Comparison of ENCODE assay signal across 9 cellular contexts in the genomic region with DNA sequence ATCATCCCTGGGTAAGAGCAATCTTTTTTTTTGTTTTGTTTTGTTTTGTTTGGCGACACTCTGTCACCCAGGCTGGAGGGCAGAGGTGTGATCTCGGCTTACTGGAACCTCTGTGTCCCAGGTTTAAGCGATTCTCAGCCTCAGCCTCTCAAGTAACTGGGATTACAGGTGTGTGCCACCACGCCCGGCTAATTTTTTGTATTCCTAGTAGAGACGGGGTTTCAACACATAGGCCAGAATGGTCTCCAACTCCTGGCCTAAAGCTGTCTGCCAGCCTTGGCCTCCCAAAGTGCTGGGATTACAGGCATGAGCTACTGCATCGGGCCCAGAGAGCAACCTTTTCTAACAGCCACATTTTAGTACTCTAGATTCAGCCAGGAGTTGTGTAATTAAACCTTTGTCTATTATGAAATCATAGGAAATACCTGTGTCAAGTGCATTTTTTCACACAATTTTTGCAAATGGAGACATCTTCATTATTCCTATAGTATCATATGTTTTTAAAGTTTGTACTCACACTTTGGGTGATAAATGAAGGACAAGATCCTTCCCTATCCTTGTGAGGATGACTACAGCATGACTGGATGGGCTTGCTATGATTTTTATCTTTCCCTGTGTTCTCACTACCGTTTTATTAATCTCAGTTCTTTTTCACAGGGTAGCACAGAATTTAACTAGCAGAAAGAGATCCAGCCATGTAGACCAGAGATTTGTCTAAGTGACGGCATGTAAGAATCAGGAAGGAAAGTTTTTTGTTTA.
A peak's percentile ranks its signal among the peaks of the same experiment; 100 is the strongest.
DNase-seq lines count a peak whose midpoint lies in the region; ATAC-seq and TF ChIP-seq lines count a peak whose summit lies in the region.
"Had no signal": no experiment of that assay in that cellular context is flagged by ENCODE, and none has a peak within 500 bp of the region (broad histone marks: within the 10 kb centered on the region; RNA-seq: fewer than 3 reads in every experiment).

No MANE protein-coding gene starts in this region.

- H3K36me3 ChIP-seq in spleen: peaks cover 0 to 13% (median 0%) of the 10 kb centered on the region in 6 donors

- H3K9me3 Mint-ChIP-seq in T-helper 1 cell treated with Interleukin-12 subunit alpha and Interleukin-12 subunit beta and Interleukin-4 antibody, amounts not matched to agents 30 μg/mL and 1 μg/mL, for 36 hours: no peaks in the 10 kb centered on the region
- H3K9me3 Mint-ChIP-seq in T-cell: no peaks in the 10 kb centered on the region

- H3K9me3 ChIP-seq in spleen: peaks cover 0 to 5% (median 0%) of the 10 kb centered on the region in 8 donors

- ATAC-seq in T-cell (replicated peaks in 1 of 4): no peak

- POLR2A ChIA-PET in T-cell (lab: Charles Lee): interaction anchor here (0.6 to 1.9 kb wide), 7 partner anchors 9 to 653 kb away, joined by 3 to 18 read pairs (median 4); a partner anchor contains a TSS

- H3K27ac ChIP-seq in spleen: peak overlapping the region; percentile 80 to 96 (median 91)

- TF ChIP-seq CTCF in fibroblast of mammary gland (conservative IDR thresholded peaks at IDR 0.05; ENCODE audit: control insufficient read depth, insufficient read depth, low read depth, low read length): no peak
- no peak for TF ChIP-seq CTCF in spleen (IDR thresholded peaks at IDR 0.05 in 8 of 11, conservative IDR thresholded peaks at IDR 0.05 in 3 of 11)

- no peak for TF ChIP-seq POLR2A in spleen (IDR thresholded peaks at IDR 0.05)

- no peak for DNase-seq in T-helper 1 cell
- DNase-seq in T-cell: no peak
- DNase-seq in fibroblast of mammary gland (ENCODE audit: low read depth): peak; percentile 37
- DNase-seq in spleen: no peak
- DNase-seq in NCI-H2107 (lab: John Stamatoyannopoulos, UW): no peak
- no peak for DNase-seq in NCI-H1694 (lab: John Stamatoyannopoulos, UW)
- DNase-seq in C1 segment of cervical spinal cord (lab: John Stamatoyannopoulos, UW): no peak
- DNase-seq: stimulated activated CD4-positive, alpha-beta T cell treated with anti-CD3 and anti-CD28 coated beads, Interleukin-2, amount 100 ng/mL, for 24 hours had no signal

- peaks cover 4 to 64% (median 35%) of the 10 kb centered on the region in 6 donors for H3K4me1 ChIP-seq in spleen

- peak overlapping the region; percentile 75 for H3K4me3 ChIP-seq in fibroblast of mammary gland (ENCODE audit: control insufficient read depth, low read depth, low read length)
- peak overlapping the region in 3 of 8 donors; percentile 47 to 77 (median 54) for H3K4me3 ChIP-seq in spleen

- CTCF ChIA-PET in T-cell (lab: Charles Lee): interaction anchor here in 1 of 2 donors (1.1 kb wide), 1 partner anchor 64 kb away, joined by 5 read pairs; a partner anchor contains a TSS

- intact Hi-C loops in spleen (cut with DNase I; ENCODE audit: low total_unique reads): loop anchor here (5.0 kb wide), 1 partner anchor 38 kb away; a partner anchor contains a TSS

- peaks cover 9% of the 10 kb centered on the region for H3K36me3 Mint-ChIP-seq in T-helper 1 cell treated with Interleukin-12 subunit alpha and Interleukin-12 subunit beta and Interleukin-4 antibody, amounts not matched to agents 30 μg/mL and 1 μg/mL, for 36 hours (ENCODE audit: low read depth)
- peaks cover 2% of the 10 kb centered on the region for H3K36me3 Mint-ChIP-seq in T-cell

- peak overlapping the region; percentile 91 for H3K4me3 Mint-ChIP-seq in T-helper 1 cell treated with Interleukin-12 subunit alpha and Interleukin-12 subunit beta and Interleukin-4 antibody, amounts not matched to agents 30 μg/mL and 1 μg/mL, for 36 hours
- H3K4me3 Mint-ChIP-seq in T-cell: peak overlapping the region; percentile 85 to 92 (median 88)

- no peaks in the 10 kb centered on the region for H3K27me3 Mint-ChIP-seq in T-helper 1 cell treated with Interleukin-12 subunit alpha and Interleukin-12 subunit beta and Interleukin-4 antibody, amounts not matched to agents 30 μg/mL and 1 μg/mL, for 36 hours (ENCODE audit: low read depth)
- no peaks in the 10 kb centered on the region for H3K27me3 Mint-ChIP-seq in T-cell

- peaks cover 37% of the 10 kb centered on the region for H3K4me1 Mint-ChIP-seq in T-helper 1 cell treated with Interleukin-12 subunit alpha and Interleukin-12 subunit beta and Interleukin-4 antibody, amounts not matched to agents 30 μg/mL and 1 μg/mL, for 36 hours (ENCODE audit: low read depth)
- peaks cover 37 to 39% (median 39%) of the 10 kb centered on the region in 3 donors for H3K4me1 Mint-ChIP-seq in T-cell

- H3K27me3 ChIP-seq in spleen (replicated peaks in 1 of 7): no peaks in the 10 kb centered on the region

- peak overlapping the region; percentile 98 for H3K27ac Mint-ChIP-seq in T-helper 1 cell treated with Interleukin-12 subunit alpha and Interleukin-12 subunit beta and Interleukin-4 antibody, amounts not matched to agents 30 μg/mL and 1 μg/mL, for 36 hours
- peak overlapping the region; percentile 93 to 96 for H3K27ac Mint-ChIP-seq in T-cell

- WGBS in spleen, 5 donors: 76 to 82% (median 79%) methylated on average over 9 of the region's 9 CpGs
